In genomic region chr1:234608720-234609527, GRCh38 we compare ENCODE assay signal across 8 cellular contexts. TPM values are rescaled to one million over a fixed set of nuclear protein-coding genes. Genes with fewer than 3 reads are reported as not detected.
DNase-seq lines count a peak whose midpoint lies in the region; ATAC-seq and TF ChIP-seq lines count a peak whose summit lies in the region.

No MANE protein-coding gene starts in this region.

- DNase-seq in CD4-positive, alpha-beta memory T cell: peak; percentile 74 to 85 (median 78)
- DNase-seq in activated CD4-positive, alpha-beta T cell treated with anti-CD3 and anti-CD28 coated beads, Interleukin-2, amount 10 ng/mL, durations not matched to agents 24 days and 14 days: peak; percentile 90
- DNase-seq in dorsolateral prefrontal cortex (peak in 5 of 10 donors; percentile 28 to 66 (median 40)), midbrain (lab: John Stamatoyannopoulos, UW) (peak; percentile 7), AG08396 (ENCODE audit: low spot score) (no peak)
- DNase-seq in stimulated activated naive CD4-positive, alpha-beta T cell (lab: John Stamatoyannopoulos, UW): peak; percentile 65 to 75 (median 71)

- peaks cover 38 to 47% of the 10 kb centered on the region in 2 donors for H3K36me3 Mint-ChIP-seq in CD4-positive, alpha-beta memory T cell
- peaks cover 46% of the 10 kb centered on the region for H3K36me3 Mint-ChIP-seq in activated CD4-positive, alpha-beta T cell treated with anti-CD3 and anti-CD28 coated beads, Interleukin-2, amount 10 ng/mL, durations not matched to agents 24 days and 14 days (ENCODE audit: low read depth)

- POLR2A ChIA-PET in CD4-positive, alpha-beta memory T cell (lab: Charles Lee; ENCODE audit: partially characterized antibody): interaction anchor here (0.5 to 7.8 kb wide), 26 partner anchors 9 to 896 kb away, joined by 3 to 312 read pairs (median 4); partner anchors contain the start of gene COA6

- peaks cover 58% of the 10 kb centered on the region for H3K4me1 ChIP-seq in CD4-positive, alpha-beta memory T cell (ENCODE audit: insufficient read depth, low read length)
- peaks cover 66% of the 10 kb centered on the region for H3K4me1 ChIP-seq in HUES64 (ENCODE audit: insufficient read depth, low read length)

- H3K27ac ChIP-seq in CD4-positive, alpha-beta memory T cell (ENCODE audit: low read depth, low read length): peak overlapping the region; percentile 96
- H3K27ac ChIP-seq in HUES64 (ENCODE audit: low read depth, low read length): peak overlapping the region; percentile 69; the same call in 1 of the 2 replicates
- peak overlapping the region; percentile 88 to 100 (median 99) for H3K27ac ChIP-seq in dorsolateral prefrontal cortex

- ATAC-seq in GM18502 (IDR thresholded peaks at IDR 0.05; ENCODE audit: poor library complexity, unreplicated experiment): no peak

- peaks cover 39 to 79% (median 54%) of the 10 kb centered on the region in 4 donors for H3K4me1 Mint-ChIP-seq in CD4-positive, alpha-beta memory T cell
- peaks cover 51% of the 10 kb centered on the region for H3K4me1 Mint-ChIP-seq in activated CD4-positive, alpha-beta T cell treated with anti-CD3 and anti-CD28 coated beads, Interleukin-2, amount 10 ng/mL, durations not matched to agents 24 days and 14 days

- H3K9me3 Mint-ChIP-seq in CD4-positive, alpha-beta memory T cell: peaks cover 0 to 10% (median 0%) of the 10 kb centered on the region in 8 donors
- H3K9me3 Mint-ChIP-seq in activated CD4-positive, alpha-beta T cell treated with anti-CD3 and anti-CD28 coated beads, Interleukin-2, amount 10 ng/mL, durations not matched to agents 24 days and 14 days: no peaks in the 10 kb centered on the region

- H3K27me3 Mint-ChIP-seq in CD4-positive, alpha-beta memory T cell: peaks cover 0 to 6% of the 10 kb centered on the region in 2 donors
- H3K27me3 Mint-ChIP-seq in activated CD4-positive, alpha-beta T cell treated with anti-CD3 and anti-CD28 coated beads, Interleukin-2, amount 10 ng/mL, durations not matched to agents 24 days and 14 days: peaks cover 2% of the 10 kb centered on the region

- H3K4me3 ChIP-seq in CD4-positive, alpha-beta memory T cell (ENCODE audit: low read length in 2 of 2): peak overlapping the region in 1 of 2 donors; percentile 77
- H3K4me3 ChIP-seq in HUES64 (ENCODE audit: low read length) (peak overlapping the region; percentile 71), dorsolateral prefrontal cortex (peak overlapping the region; percentile 60 to 94 (median 82))

- no peaks in the 10 kb centered on the region for H3K9me3 ChIP-seq in CD4-positive, alpha-beta memory T cell (ENCODE audit: control insufficient read depth in 1 of 2, low read length in 2 of 2)
- H3K9me3 ChIP-seq in HUES64 (ENCODE audit: insufficient read depth, low read depth, low read length): no peaks in the 10 kb centered on the region

- WGBS in HUES64: under 1% methylated on average over 113 of the region's 122 CpGs

- peak overlapping the region; percentile 88 to 100 (median 98) for H3K27ac Mint-ChIP-seq in CD4-positive, alpha-beta memory T cell
- H3K27ac Mint-ChIP-seq in activated CD4-positive, alpha-beta T cell treated with anti-CD3 and anti-CD28 coated beads, Interleukin-2, amount 10 ng/mL, durations not matched to agents 24 days and 14 days: peak overlapping the region; percentile 98

- peaks cover 25% of the 10 kb centered on the region for H3K36me3 ChIP-seq in CD4-positive, alpha-beta memory T cell (ENCODE audit: insufficient read depth, low read length)
- peaks cover 38% of the 10 kb centered on the region for H3K36me3 ChIP-seq in HUES64 (ENCODE audit: insufficient read depth, low read length)

- peak overlapping the region; percentile 72 to 100 (median 95) for H3K4me3 Mint-ChIP-seq in CD4-positive, alpha-beta memory T cell
- H3K4me3 Mint-ChIP-seq in activated CD4-positive, alpha-beta T cell treated with anti-CD3 and anti-CD28 coated beads, Interleukin-2, amount 10 ng/mL, durations not matched to agents 24 days and 14 days: peak overlapping the region; percentile 97

- intact Hi-C loops in CD4-positive, alpha-beta memory T cell (cut with micrococcal nuclease): no loop called here
- intact Hi-C loops in activated CD4-positive, alpha-beta T cell treated with anti-CD3 and anti-CD28 coated beads, Interleukin-2, amount 10 ng/mL, durations not matched to agents 24 days and 14 days (cut with micrococcal nuclease): loop anchor here (1.0 to 10.0 kb wide), 2 partner anchors 9 to 1256 kb away; partner anchors contain the start of gene LYST
- intact Hi-C loops in dorsolateral prefrontal cortex (cut with DNase I): loop anchor here in 1 of 2 donors (2.0 to 5.0 kb wide), 3 partner anchors 64 to 110 kb away; no protein-coding TSS in a partner anchor

- CTCF ChIA-PET in CD4-positive, alpha-beta memory T cell (lab: Charles Lee; ENCODE audit: partially characterized antibody): interaction anchor here (1.1 to 6.5 kb wide), 3 partner anchors 10 to 475 kb away, joined by 3 to 78 read pairs (median 4); no protein-coding TSS in a partner anchor

- H3K9ac ChIP-seq in HUES64 (ENCODE audit: low read depth, low read length): peak overlapping the region; percentile 83

- H3K27me3 ChIP-seq in CD4-positive, alpha-beta memory T cell (ENCODE audit: insufficient read depth, low read length): no peaks in the 10 kb centered on the region
- H3K27me3 ChIP-seq in HUES64 (ENCODE audit: insufficient read depth, low read length) (no peaks in the 10 kb centered on the region), dorsolateral prefrontal cortex (no peaks in the 10 kb centered on the region)

- no peak for TF ChIP-seq CTCF in dorsolateral prefrontal cortex (IDR thresholded peaks at IDR 0.05 in 54 of 56, conservative IDR thresholded peaks at IDR 0.05 in 2 of 56; ENCODE audit: low read depth in 1 of 56, partially characterized antibody in 56 of 56)

RNA-seq across cellular contexts. Expression of gene IRF2BP2, which starts 1.1 kb away (rescaled TPM):
- 100 to 1,000 TPM; 162 to 164 TPM for total RNA-seq in CD4-positive, alpha-beta memory T cell
- polyA plus RNA-seq in CD4-positive, alpha-beta memory T cell: 10 to 100 TPM; 23.9 to 43.0 TPM
- 35.5 TPM for polyA plus RNA-seq in HUES64 (2013, experiment 1 of 2)
- 43.3 TPM for polyA plus RNA-seq in HUES64 (2013, experiment 2 of 2)
- total RNA-seq in activated CD4-positive, alpha-beta T cell treated with anti-CD3 and anti-CD28 coated beads, Interleukin-2, amount 10 ng/mL, durations not matched to agents 24 days and 14 days: 206 and 217 TPM in 2 replicates
- 100 to 1,000 TPM in 54 of 120 experiments, 10 to 100 TPM in 66; 60.9 to 188 (median 96.3) TPM for total RNA-seq in dorsolateral prefrontal cortex
